Comparison of ENCODE assay signal across 18 cellular contexts in genomic region chr3:105197863-105198262, GRCh38.
DNase-seq lines count a peak whose midpoint lies in the region; ATAC-seq and TF ChIP-seq lines count a peak whose summit lies in the region.
"Had no signal": no experiment of that assay in that cellular context is flagged by ENCODE, and none has a peak within 500 bp of the region (broad histone marks: within the 10 kb centered on the region; RNA-seq: fewer than 3 reads in every experiment).

No MANE protein-coding gene starts in this region.

- H3K36me3 ChIP-seq in neural progenitor cell, result no peaks in the 10 kb centered on the region
- no peaks in the 10 kb centered on the region for H3K36me3 ChIP-seq in CD8-positive, alpha-beta memory T cell (ENCODE audit: insufficient read depth, low read length)

- ATAC-seq in GM18868 (IDR thresholded peaks at IDR 0.05; ENCODE audit: unreplicated experiment), result peak; percentile 76
- ATAC-seq in CD4-positive, alpha-beta T cell (ENCODE audit: poor library complexity), result no peak
- ATAC-seq in GM19395 (IDR thresholded peaks at IDR 0.05; ENCODE audit: unreplicated experiment), result no peak
- ATAC-seq: GM12878, HCT116 had no signal

- H3K36me3 Mint-ChIP-seq in neural progenitor cell, result no peaks in the 10 kb centered on the region
- no peaks in the 10 kb centered on the region for H3K36me3 Mint-ChIP-seq in CD8-positive, alpha-beta memory T cell
- H3K36me3 Mint-ChIP-seq in CD4-positive, alpha-beta T cell (ENCODE audit: low read depth), result no peaks in the 10 kb centered on the region
- H3K36me3 Mint-ChIP-seq: CD4-positive, CD25-positive, alpha-beta regulatory T cell had no signal

- H3K4me3 Mint-ChIP-seq in neural progenitor cell, result no peak overlapping the region
- no peak overlapping the region for H3K4me3 Mint-ChIP-seq in CD8-positive, alpha-beta memory T cell
- H3K4me3 Mint-ChIP-seq in CD4-positive, alpha-beta T cell, result no peak overlapping the region
- H3K4me3 Mint-ChIP-seq: B cell; CD4-positive, CD25-positive, alpha-beta regulatory T cell; HFFc6 had no signal

- H4K20me1 ChIP-seq in neural progenitor cell (ENCODE audit: low read depth), result no peaks in the 10 kb centered on the region

- H3K79me2 ChIP-seq in neural progenitor cell (ENCODE audit: low read depth), result no peaks in the 10 kb centered on the region

- H3K9ac ChIP-seq in neural progenitor cell, result no peak overlapping the region

- CTCF ChIA-PET in CD8-positive, alpha-beta memory T cell (lab: Charles Lee), result no interaction called here
- CTCF ChIA-PET in CD4-positive, alpha-beta T cell (lab: Charles Lee), result no interaction called here

- H3K9me3 ChIP-seq in neural progenitor cell (ENCODE audit: low read depth), result no peaks in the 10 kb centered on the region
- no peaks in the 10 kb centered on the region for H3K9me3 ChIP-seq in CD8-positive, alpha-beta memory T cell (ENCODE audit: low read length)
- H3K9me3 ChIP-seq in CD4-positive, alpha-beta T cell (ENCODE audit: control insufficient read depth, low read length), result no peaks in the 10 kb centered on the region

- POLR2A ChIA-PET in CD8-positive, alpha-beta memory T cell (lab: Charles Lee), result no interaction called here
- POLR2A ChIA-PET in CD4-positive, alpha-beta T cell (lab: Charles Lee), result no interaction called here

- peaks cover 3% of the 10 kb centered on the region for H3K9me3 Mint-ChIP-seq in neural progenitor cell
- H3K9me3 Mint-ChIP-seq in CD8-positive, alpha-beta memory T cell, result peaks cover 0 to 5% (median 0%) of the 10 kb centered on the region in 5 donors
- no peaks in the 10 kb centered on the region for H3K9me3 Mint-ChIP-seq in CD4-positive, alpha-beta T cell

- H3K4me1 Mint-ChIP-seq in neural progenitor cell, result no peaks in the 10 kb centered on the region
- H3K4me1 Mint-ChIP-seq in CD8-positive, alpha-beta memory T cell, result no peaks in the 10 kb centered on the region
- H3K4me1 Mint-ChIP-seq in CD4-positive, alpha-beta T cell (ENCODE audit: low read depth), result no peaks in the 10 kb centered on the region
- H3K4me1 Mint-ChIP-seq: B cell; CD4-positive, CD25-positive, alpha-beta regulatory T cell had no signal

- H3K27me3 ChIP-seq in neural progenitor cell, result no peaks in the 10 kb centered on the region
- H3K27me3 ChIP-seq in CD8-positive, alpha-beta memory T cell (ENCODE audit: insufficient read depth, low read length, poor library complexity, severe bottlenecking), result no peaks in the 10 kb centered on the region
- H3K27me3 ChIP-seq in CD4-positive, alpha-beta T cell (ENCODE audit: control insufficient read depth, insufficient read depth, low read length), result no peaks in the 10 kb centered on the region

- peak; percentile 34 for DNase-seq in M059J (ENCODE audit: low read depth)
- no peak for DNase-seq in neural progenitor cell (ENCODE audit: low spot score)
- no peak for DNase-seq in CD8-positive, alpha-beta memory T cell
- DNase-seq in CD4-positive, alpha-beta T cell, result no peak
- DNase-seq: C1 segment of cervical spinal cord; CD4-positive, CD25-positive, alpha-beta regulatory T cell; DMS53; DND-41; EL; GOT3; H7; HFFc6; KG1 had no signal

- no peak overlapping the region for H3K4me2 ChIP-seq in neural progenitor cell

- H3K27ac ChIP-seq in neural progenitor cell, result no peak overlapping the region
- no peak overlapping the region for H3K27ac ChIP-seq in CD8-positive, alpha-beta memory T cell (ENCODE audit: low read depth, low read length)
- no peak overlapping the region for H3K27ac ChIP-seq in CD4-positive, alpha-beta T cell (ENCODE audit: low read depth, low read length)

- no peak for TF ChIP-seq CTCF in neural progenitor cell (IDR thresholded peaks at IDR 0.05)
- TF ChIP-seq CTCF in CD4-positive, alpha-beta T cell (IDR thresholded peaks at IDR 0.05), result no peak

- no peak overlapping the region for H3K27ac Mint-ChIP-seq in neural progenitor cell
- H3K27ac Mint-ChIP-seq in CD8-positive, alpha-beta memory T cell, result no peak overlapping the region
- H3K27ac Mint-ChIP-seq in CD4-positive, alpha-beta T cell, result no peak overlapping the region
- H3K27ac Mint-ChIP-seq: B cell; CD4-positive, CD25-positive, alpha-beta regulatory T cell; HFFc6 had no signal

- no peak overlapping the region for H3K4me3 ChIP-seq in neural progenitor cell
- H3K4me3 ChIP-seq in CD8-positive, alpha-beta memory T cell (ENCODE audit: low read length), result no peak overlapping the region
- H3K4me3 ChIP-seq: GM12878 had no signal

- no peaks in the 10 kb centered on the region for H3F3A ChIP-seq in neural progenitor cell (ENCODE audit: low read depth)

- peak overlapping the region; percentile 14 for H2AFZ ChIP-seq in neural progenitor cell (replicated peaks)

- no peaks in the 10 kb centered on the region for H3K4me1 ChIP-seq in neural progenitor cell
- no peaks in the 10 kb centered on the region for H3K4me1 ChIP-seq in CD8-positive, alpha-beta memory T cell (ENCODE audit: insufficient read depth, low read length)

- peaks cover under 1% of the 10 kb centered on the region for H3K27me3 Mint-ChIP-seq in neural progenitor cell (ENCODE audit: insufficient read depth, low read depth)
- peaks cover 0 to 3% of the 10 kb centered on the region in 2 donors for H3K27me3 Mint-ChIP-seq in CD8-positive, alpha-beta memory T cell
- no peaks in the 10 kb centered on the region for H3K27me3 Mint-ChIP-seq in CD4-positive, alpha-beta T cell

- intact Hi-C loops in CD4-positive, alpha-beta T cell (cut with DNase I, micrococcal nuclease), result no loop called here
